Comparison of ENCODE assay signal across 24 cellular contexts in the genomic region with DNA sequence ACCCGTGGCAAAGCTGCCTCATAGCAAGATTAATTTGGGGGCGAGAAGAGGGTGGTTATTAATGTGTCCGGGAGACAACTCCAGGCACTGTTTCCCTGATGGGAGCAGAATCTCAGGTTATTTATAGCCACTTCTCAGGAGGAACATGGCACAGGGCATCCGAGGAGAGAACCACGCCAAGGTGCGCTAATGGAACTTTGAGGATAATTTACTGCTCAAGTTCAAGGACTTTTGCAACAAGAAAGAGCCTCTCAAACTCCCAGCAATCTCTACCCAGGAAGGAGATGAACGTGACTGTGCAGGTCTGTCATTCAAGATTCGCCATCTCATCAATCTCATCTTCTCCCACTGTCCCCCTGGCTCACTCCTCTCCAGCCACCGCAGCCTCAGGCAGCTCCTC.
"Had no signal": no experiment of that assay in that cellular context is flagged by ENCODE, and none has a peak within 500 bp of the region (broad histone marks: within the 10 kb centered on the region; RNA-seq: fewer than 3 reads in every experiment).

No MANE protein-coding gene starts in this region.

- DNase-seq: dermis blood vessel endothelial cell; dorsolateral prefrontal cortex; effector CD4-positive, alpha-beta T cell; effector memory CD4-positive, alpha-beta T cell; esophagus squamous epithelium; foreskin fibroblast; foreskin melanocyte; heart left ventricle; hypothalamus; immature natural killer cell; islet precursor cell; kidney; kidney glomerular epithelial cell; left colon; left lung; left ventricle myocardium superior; lower lobe of right lung; mesenchymal stem cell; mucosa of descending colon; naive B cell; naive thymus-derived CD8-positive, alpha-beta T cell had no signal

- H3K27ac ChIP-seq: coronary artery, dorsolateral prefrontal cortex, esophagus squamous epithelium, gastroesophageal sphincter, heart left ventricle, hepatocyte, left lung, lower lobe of right lung had no signal

- H3K36me3 ChIP-seq: esophagus squamous epithelium, gastroesophageal sphincter, heart left ventricle, left lung, lower lobe of right lung had no signal

- H3K27me3 ChIP-seq: esophagus squamous epithelium, hepatocyte had no signal

- H3K9me3 ChIP-seq: esophagus squamous epithelium, gastroesophageal sphincter, heart left ventricle, lower lobe of right lung had no signal

- H3K4me1 ChIP-seq: esophagus squamous epithelium, heart left ventricle, left lung, lower lobe of right lung had no signal

- H3K4me3 ChIP-seq: coronary artery, dorsolateral prefrontal cortex, esophagus squamous epithelium, gastroesophageal sphincter, heart left ventricle, hepatocyte, left lung, lower lobe of right lung, mucosa of descending colon had no signal
